In the genomic region with DNA sequence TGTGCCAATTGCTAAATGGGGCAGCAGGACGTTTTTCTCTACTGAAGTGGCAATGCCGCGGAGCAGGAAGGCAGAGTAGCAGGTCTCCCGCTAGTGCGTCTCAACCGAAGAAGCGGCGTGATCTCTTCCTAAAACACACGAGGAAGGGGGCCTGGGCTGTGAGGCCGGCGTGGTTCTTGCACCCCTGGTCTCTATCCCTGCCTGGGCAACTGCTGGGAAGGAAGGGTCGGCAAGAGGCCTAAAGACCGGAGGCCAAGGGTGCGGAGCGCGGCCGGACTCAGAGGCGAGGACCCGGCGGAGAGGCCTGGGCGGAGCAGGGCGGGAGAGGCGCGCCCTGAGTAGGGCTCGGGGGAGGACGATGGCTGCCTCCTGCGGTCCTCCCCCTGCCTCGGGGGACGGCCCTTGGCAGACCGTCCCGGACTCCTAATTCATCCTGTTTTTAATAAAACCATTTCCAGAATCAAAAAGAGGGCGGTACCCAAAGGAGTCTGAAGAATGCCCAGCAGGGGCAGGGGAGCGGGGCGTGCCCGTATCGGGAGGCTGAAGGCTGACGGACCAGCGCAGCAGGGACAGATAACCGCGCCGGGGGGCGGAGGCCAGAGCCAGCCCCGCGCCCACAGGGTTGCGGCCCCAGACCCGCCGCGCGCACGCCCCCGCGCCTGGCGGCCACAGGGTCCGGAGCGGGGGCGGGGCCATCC, we compare ENCODE assay signal across 1 cellular context.
TF ChIP-seq lines count a peak whose summit lies in the region.

No MANE protein-coding gene starts in this region.

TF ChIP-seq in HepG2, 621 proteins besides CTCF, POLR2A, EP300 and RAD21 (continued from another document and continues in another):
- TF ChIP-seq, protein P1, sequence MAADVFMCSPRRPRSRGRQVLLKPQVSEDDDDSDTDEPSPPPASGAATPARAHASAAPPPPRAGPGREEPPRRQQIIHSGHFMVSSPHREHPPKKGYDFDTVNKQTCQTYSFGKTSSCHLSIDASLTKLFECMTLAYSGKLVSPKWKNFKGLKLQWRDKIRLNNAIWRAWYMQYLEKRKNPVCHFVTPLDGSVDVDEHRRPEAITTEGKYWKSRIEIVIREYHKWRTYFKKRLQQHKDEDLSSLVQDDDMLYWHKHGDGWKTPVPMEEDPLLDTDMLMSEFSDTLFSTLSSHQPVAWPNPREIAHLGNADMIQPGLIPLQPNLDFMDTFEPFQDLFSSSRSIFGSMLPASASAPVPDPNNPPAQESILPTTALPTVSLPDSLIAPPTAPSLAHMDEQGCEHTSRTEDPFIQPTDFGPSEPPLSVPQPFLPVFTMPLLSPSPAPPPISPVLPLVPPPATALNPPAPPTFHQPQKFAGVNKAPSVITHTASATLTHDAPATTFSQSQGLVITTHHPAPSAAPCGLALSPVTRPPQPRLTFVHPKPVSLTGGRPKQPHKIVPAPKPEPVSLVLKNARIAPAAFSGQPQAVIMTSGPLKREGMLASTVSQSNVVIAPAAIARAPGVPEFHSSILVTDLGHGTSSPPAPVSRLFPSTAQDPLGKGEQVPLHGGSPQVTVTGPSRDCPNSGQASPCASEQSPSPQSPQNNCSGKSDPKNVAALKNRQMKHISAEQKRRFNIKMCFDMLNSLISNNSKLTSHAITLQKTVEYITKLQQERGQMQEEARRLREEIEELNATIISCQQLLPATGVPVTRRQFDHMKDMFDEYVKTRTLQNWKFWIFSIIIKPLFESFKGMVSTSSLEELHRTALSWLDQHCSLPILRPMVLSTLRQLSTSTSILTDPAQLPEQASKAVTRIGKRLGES (CRISPR knock-in tag; IDR thresholded peaks at IDR 0.05; ENCODE audit: borderline replicate concordance): no peak
- TF ChIP-seq, protein P2, sequence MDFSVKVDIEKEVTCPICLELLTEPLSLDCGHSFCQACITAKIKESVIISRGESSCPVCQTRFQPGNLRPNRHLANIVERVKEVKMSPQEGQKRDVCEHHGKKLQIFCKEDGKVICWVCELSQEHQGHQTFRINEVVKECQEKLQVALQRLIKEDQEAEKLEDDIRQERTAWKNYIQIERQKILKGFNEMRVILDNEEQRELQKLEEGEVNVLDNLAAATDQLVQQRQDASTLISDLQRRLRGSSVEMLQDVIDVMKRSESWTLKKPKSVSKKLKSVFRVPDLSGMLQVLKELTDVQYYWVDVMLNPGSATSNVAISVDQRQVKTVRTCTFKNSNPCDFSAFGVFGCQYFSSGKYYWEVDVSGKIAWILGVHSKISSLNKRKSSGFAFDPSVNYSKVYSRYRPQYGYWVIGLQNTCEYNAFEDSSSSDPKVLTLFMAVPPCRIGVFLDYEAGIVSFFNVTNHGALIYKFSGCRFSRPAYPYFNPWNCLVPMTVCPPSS (IDR thresholded peaks at IDR 0.05): no peak
- TF ChIP-seq ZNF333 (CRISPR knock-in tag; IDR thresholded peaks at IDR 0.05; ENCODE audit: borderline replicate concordance): peak; percentile 76; the same call in 1 of the 2 replicates
- TF ChIP-seq ZNF816 (CRISPR knock-in tag; IDR thresholded peaks at IDR 0.05; ENCODE audit: borderline replicate concordance): peak; percentile 61; the same call in 1 of the 2 replicates
- TF ChIP-seq, protein P3, sequence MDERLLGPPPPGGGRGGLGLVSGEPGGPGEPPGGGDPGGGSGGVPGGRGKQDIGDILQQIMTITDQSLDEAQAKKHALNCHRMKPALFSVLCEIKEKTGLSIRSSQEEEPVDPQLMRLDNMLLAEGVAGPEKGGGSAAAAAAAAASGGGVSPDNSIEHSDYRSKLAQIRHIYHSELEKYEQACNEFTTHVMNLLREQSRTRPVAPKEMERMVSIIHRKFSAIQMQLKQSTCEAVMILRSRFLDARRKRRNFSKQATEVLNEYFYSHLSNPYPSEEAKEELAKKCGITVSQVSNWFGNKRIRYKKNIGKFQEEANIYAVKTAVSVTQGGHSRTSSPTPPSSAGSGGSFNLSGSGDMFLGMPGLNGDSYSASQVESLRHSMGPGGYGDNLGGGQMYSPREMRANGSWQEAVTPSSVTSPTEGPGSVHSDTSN (CRISPR knock-in tag; IDR thresholded peaks at IDR 0.05): no peak
- TF ChIP-seq ZNF790 (CRISPR knock-in tag; IDR thresholded peaks at IDR 0.05; ENCODE audit: borderline replicate concordance): 0 out of 2 replicates have a peak, but pooled peaks have one; percentile 16
- TF ChIP-seq MXD4 (CRISPR knock-in tag; IDR thresholded peaks at IDR 0.05): peak; percentile 63; the same call in 1 of the 2 replicates
- TF ChIP-seq, protein P4, sequence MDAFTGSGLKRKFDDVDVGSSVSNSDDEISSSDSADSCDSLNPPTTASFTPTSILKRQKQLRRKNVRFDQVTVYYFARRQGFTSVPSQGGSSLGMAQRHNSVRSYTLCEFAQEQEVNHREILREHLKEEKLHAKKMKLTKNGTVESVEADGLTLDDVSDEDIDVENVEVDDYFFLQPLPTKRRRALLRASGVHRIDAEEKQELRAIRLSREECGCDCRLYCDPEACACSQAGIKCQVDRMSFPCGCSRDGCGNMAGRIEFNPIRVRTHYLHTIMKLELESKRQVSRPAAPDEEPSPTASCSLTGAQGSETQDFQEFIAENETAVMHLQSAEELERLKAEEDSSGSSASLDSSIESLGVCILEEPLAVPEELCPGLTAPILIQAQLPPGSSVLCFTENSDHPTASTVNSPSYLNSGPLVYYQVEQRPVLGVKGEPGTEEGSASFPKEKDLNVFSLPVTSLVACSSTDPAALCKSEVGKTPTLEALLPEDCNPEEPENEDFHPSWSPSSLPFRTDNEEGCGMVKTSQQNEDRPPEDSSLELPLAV (CRISPR knock-in tag; conservative IDR thresholded peaks at IDR 0.05; ENCODE audit: low read depth): no peak
- TF ChIP-seq, protein P5, sequence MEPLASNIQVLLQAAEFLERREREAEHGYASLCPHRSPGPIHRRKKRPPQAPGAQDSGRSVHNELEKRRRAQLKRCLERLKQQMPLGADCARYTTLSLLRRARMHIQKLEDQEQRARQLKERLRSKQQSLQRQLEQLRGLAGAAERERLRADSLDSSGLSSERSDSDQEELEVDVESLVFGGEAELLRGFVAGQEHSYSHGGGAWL (CRISPR knock-in tag; IDR thresholded peaks at IDR 0.05): no peak
- peak; percentile 80; the same call in 1 of the 2 replicates for TF ChIP-seq ZNF510 (CRISPR knock-in tag; IDR thresholded peaks at IDR 0.05; ENCODE audit: low read depth)
- TF ChIP-seq SNAI1 (CRISPR knock-in tag; IDR thresholded peaks at IDR 0.05; ENCODE audit: borderline replicate concordance): 0 out of 2 replicates have a peak, but pooled peaks have one; percentile 35
- no peak for TF ChIP-seq SOX5 (CRISPR knock-in tag; IDR thresholded peaks at IDR 0.05; ENCODE audit: borderline replicate concordance)
- TF ChIP-seq, protein P6, sequence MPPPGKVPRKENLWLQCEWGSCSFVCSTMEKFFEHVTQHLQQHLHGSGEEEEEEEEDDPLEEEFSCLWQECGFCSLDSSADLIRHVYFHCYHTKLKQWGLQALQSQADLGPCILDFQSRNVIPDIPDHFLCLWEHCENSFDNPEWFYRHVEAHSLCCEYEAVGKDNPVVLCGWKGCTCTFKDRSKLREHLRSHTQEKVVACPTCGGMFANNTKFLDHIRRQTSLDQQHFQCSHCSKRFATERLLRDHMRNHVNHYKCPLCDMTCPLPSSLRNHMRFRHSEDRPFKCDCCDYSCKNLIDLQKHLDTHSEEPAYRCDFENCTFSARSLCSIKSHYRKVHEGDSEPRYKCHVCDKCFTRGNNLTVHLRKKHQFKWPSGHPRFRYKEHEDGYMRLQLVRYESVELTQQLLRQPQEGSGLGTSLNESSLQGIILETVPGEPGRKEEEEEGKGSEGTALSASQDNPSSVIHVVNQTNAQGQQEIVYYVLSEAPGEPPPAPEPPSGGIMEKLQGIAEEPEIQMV (CRISPR knock-in tag; IDR thresholded peaks at IDR 0.05; ENCODE audit: low read depth): 0 out of 2 replicates have a peak, but pooled peaks have one; percentile 27
- peak; percentile 11; the same call in 1 of the 2 replicates for TF ChIP-seq KLF6 (CRISPR knock-in tag; IDR thresholded peaks at IDR 0.05)
- 0 out of 2 replicates have a peak, but pooled peaks have one; percentile 24 for TF ChIP-seq JUND (CRISPR knock-in tag; IDR thresholded peaks at IDR 0.05)
- no peak for TF ChIP-seq MTA3 (CRISPR knock-in tag; IDR thresholded peaks at IDR 0.05)
- peak; percentile 59; the same call in 1 of the 2 replicates for TF ChIP-seq ZNF709 (CRISPR knock-in tag; IDR thresholded peaks at IDR 0.05)
- no peak for TF ChIP-seq ZNF879 (CRISPR knock-in tag; IDR thresholded peaks at IDR 0.05)
- TF ChIP-seq, protein P7, sequence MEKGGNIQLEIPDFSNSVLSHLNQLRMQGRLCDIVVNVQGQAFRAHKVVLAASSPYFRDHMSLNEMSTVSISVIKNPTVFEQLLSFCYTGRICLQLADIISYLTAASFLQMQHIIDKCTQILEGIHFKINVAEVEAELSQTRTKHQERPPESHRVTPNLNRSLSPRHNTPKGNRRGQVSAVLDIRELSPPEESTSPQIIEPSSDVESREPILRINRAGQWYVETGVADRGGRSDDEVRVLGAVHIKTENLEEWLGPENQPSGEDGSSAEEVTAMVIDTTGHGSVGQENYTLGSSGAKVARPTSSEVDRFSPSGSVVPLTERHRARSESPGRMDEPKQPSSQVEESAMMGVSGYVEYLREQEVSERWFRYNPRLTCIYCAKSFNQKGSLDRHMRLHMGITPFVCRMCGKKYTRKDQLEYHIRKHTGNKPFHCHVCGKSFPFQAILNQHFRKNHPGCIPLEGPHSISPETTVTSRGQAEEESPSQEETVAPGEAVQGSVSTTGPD (CRISPR knock-in tag; IDR thresholded peaks at IDR 0.05): no peak
- TF ChIP-seq TGIF2 (CRISPR knock-in tag; IDR thresholded peaks at IDR 0.05): 0 out of 2 replicates have a peak, but pooled peaks have one; percentile 54
- TF ChIP-seq RAD51 (IDR thresholded peaks at IDR 0.05; ENCODE audit: borderline replicate concordance): no peak
- TF ChIP-seq, protein P8, sequence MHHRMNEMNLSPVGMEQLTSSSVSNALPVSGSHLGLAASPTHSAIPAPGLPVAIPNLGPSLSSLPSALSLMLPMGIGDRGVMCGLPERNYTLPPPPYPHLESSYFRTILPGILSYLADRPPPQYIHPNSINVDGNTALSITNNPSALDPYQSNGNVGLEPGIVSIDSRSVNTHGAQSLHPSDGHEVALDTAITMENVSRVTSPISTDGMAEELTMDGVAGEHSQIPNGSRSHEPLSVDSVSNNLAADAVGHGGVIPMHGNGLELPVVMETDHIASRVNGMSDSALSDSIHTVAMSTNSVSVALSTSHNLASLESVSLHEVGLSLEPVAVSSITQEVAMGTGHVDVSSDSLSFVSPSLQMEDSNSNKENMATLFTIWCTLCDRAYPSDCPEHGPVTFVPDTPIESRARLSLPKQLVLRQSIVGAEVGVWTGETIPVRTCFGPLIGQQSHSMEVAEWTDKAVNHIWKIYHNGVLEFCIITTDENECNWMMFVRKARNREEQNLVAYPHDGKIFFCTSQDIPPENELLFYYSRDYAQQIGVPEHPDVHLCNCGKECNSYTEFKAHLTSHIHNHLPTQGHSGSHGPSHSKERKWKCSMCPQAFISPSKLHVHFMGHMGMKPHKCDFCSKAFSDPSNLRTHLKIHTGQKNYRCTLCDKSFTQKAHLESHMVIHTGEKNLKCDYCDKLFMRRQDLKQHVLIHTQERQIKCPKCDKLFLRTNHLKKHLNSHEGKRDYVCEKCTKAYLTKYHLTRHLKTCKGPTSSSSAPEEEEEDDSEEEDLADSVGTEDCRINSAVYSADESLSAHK (CRISPR knock-in tag; IDR thresholded peaks at IDR 0.05; ENCODE audit: borderline replicate concordance): no peak
- TF ChIP-seq, protein P9, sequence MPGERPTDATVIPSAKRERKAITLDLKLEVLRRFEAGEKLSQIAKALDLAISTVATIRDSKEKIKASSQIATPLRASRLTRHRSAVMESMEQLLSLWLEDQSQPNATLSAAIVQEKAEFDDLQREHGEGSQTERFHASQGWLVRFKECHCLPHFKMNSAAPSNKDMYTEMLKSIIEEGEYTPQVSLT (CRISPR knock-in tag; IDR thresholded peaks at IDR 0.05; ENCODE audit: borderline replicate concordance, low read depth): no peak
- no peak for TF ChIP-seq ZNF598 (CRISPR knock-in tag; IDR thresholded peaks at IDR 0.05; ENCODE audit: borderline replicate concordance)
- TF ChIP-seq, protein P10, sequence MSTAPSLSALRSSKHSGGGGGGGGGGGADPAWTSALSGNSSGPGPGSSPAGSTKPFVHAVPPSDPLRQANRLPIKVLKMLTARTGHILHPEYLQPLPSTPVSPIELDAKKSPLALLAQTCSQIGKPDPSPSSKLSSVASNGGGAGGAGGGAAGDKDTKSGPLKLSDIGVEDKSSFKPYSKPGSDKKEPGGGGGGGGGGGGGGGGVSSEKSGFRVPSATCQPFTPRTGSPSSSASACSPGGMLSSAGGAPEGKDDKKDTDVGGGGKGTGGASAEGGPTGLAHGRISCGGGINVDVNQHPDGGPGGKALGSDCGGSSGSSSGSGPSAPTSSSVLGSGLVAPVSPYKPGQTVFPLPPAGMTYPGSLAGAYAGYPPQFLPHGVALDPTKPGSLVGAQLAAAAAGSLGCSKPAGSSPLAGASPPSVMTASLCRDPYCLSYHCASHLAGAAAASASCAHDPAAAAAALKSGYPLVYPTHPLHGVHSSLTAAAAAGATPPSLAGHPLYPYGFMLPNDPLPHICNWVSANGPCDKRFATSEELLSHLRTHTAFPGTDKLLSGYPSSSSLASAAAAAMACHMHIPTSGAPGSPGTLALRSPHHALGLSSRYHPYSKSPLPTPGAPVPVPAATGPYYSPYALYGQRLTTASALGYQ (CRISPR knock-in tag; IDR thresholded peaks at IDR 0.05): 0 out of 2 replicates have a peak, but pooled peaks have one; percentile 12
- TF ChIP-seq NKX3-1 (CRISPR knock-in tag; IDR thresholded peaks at IDR 0.05): 0 out of 2 replicates have a peak, but pooled peaks have one; percentile 25
- TF ChIP-seq, protein P11, sequence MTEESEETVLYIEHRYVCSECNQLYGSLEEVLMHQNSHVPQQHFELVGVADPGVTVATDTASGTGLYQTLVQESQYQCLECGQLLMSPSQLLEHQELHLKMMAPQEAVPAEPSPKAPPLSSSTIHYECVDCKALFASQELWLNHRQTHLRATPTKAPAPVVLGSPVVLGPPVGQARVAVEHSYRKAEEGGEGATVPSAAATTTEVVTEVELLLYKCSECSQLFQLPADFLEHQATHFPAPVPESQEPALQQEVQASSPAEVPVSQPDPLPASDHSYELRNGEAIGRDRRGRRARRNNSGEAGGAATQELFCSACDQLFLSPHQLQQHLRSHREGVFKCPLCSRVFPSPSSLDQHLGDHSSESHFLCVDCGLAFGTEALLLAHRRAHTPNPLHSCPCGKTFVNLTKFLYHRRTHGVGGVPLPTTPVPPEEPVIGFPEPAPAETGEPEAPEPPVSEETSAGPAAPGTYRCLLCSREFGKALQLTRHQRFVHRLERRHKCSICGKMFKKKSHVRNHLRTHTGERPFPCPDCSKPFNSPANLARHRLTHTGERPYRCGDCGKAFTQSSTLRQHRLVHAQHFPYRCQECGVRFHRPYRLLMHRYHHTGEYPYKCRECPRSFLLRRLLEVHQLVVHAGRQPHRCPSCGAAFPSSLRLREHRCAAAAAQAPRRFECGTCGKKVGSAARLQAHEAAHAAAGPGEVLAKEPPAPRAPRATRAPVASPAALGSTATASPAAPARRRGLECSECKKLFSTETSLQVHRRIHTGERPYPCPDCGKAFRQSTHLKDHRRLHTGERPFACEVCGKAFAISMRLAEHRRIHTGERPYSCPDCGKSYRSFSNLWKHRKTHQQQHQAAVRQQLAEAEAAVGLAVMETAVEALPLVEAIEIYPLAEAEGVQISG (CRISPR knock-in tag; IDR thresholded peaks at IDR 0.05): peak; percentile 4
- no peak for TF ChIP-seq ZNF20 (CRISPR knock-in tag; IDR thresholded peaks at IDR 0.05)
- no peak for TF ChIP-seq TEAD2 (CRISPR knock-in tag; IDR thresholded peaks at IDR 0.05)
- no peak for TF ChIP-seq MAZ (IDR thresholded peaks at IDR 0.05; ENCODE audit: borderline replicate concordance, low read depth, low read length)
- peak; percentile 20 for TF ChIP-seq MAZ (CRISPR knock-in tag; IDR thresholded peaks at IDR 0.05; ENCODE audit: low read depth)
- TF ChIP-seq ZNF296 (CRISPR knock-in tag; conservative IDR thresholded peaks at IDR 0.05): peak; percentile 79; the same call in 1 of the 2 replicates
- TF ChIP-seq ZKSCAN5 (CRISPR knock-in tag; IDR thresholded peaks at IDR 0.05): no peak
- TF ChIP-seq, protein P12, sequence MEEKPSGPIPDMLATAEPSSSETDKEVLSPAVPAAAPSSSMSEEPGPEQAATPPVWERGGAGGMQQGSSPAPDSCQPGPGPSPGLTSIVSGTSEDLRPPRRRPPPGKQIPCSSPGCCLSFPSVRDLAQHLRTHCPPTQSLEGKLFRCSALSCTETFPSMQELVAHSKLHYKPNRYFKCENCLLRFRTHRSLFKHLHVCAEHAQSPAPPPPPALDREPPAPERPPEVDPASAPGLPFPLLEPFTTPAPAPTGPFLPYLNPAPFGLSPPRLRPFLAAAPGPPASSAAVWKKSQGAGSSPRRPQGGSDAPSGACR (CRISPR knock-in tag; IDR thresholded peaks at IDR 0.05): no peak
